Comparison of ENCODE assay signal across 12 cellular contexts in genomic region chr15:71599404-71600225, GRCh38.
DNase-seq lines count a peak whose midpoint lies in the region; ATAC-seq and TF ChIP-seq lines count a peak whose summit lies in the region.
"Had no signal": no experiment of that assay in that cellular context is flagged by ENCODE, and none has a peak within 500 bp of the region (broad histone marks: within the 10 kb centered on the region; RNA-seq: fewer than 3 reads in every experiment).

No MANE protein-coding gene starts in this region.

- intact Hi-C loops in left cardiac atrium (cut with DNase I), result no loop called here
- intact Hi-C loops in ovary (cut with DNase I), result loop anchor here in 1 of 4 donors (10.0 kb wide), 1 partner anchor 65 kb away; no protein-coding TSS in a partner anchor

- no peaks in the 10 kb centered on the region for H3K9me3 ChIP-seq in ovary
- H3K9me3 ChIP-seq: SJSA1 had no signal

- H3K4me1 ChIP-seq in ovary (ENCODE audit: insufficient read depth), result peaks cover 5% of the 10 kb centered on the region

- TF ChIP-seq EP300 in ovary (IDR thresholded peaks at IDR 0.05), result no peak

- WGBS in ovary, 3 donors, result 28 to 45% (median 33%) methylated on average over 9 of the region's 9 CpGs

- no peak overlapping the region for H3K4me3 ChIP-seq in ovary
- H3K4me3 ChIP-seq: SJSA1 had no signal

- no peak for TF ChIP-seq CTCF in ovary (IDR thresholded peaks at IDR 0.05)

- H3K36me3 ChIP-seq in ovary, result no peaks in the 10 kb centered on the region
- H3K36me3 ChIP-seq: SJSA1 had no signal

- DNase-seq in EH (ENCODE audit: low read depth) (peak; percentile 41), SHP77 treated with DMSO at 0.1 percent for 48 hours (lab: John Stamatoyannopoulos, UW) (peak; percentile 19), left cardiac atrium (peak; percentile 41), ovary (peak in 3 of 5 donors; percentile 20 to 49 (median 21)), SK-N-DZ (ENCODE audit: low spot score) (no peak), DMS53 (lab: John Stamatoyannopoulos, UW) (no peak)
- DNase-seq: central memory CD4-positive, alpha-beta T cell; KG1; NCI-H446 had no signal

- H3K27ac ChIP-seq in ovary, result no peak overlapping the region
- H3K27ac ChIP-seq: SJSA1 had no signal

- ATAC-seq in left cardiac atrium (no peak), GM21717 (IDR thresholded peaks at IDR 0.05; ENCODE audit: unreplicated experiment) (no peak), HG02884 (IDR thresholded peaks at IDR 0.05; ENCODE audit: unreplicated experiment) (no peak)

- TF ChIP-seq POLR2A in ovary (IDR thresholded peaks at IDR 0.05), result no peak

- H3K27me3 ChIP-seq in ovary, result no peaks in the 10 kb centered on the region
- H3K27me3 ChIP-seq: SJSA1 had no signal

Comparison
In these comparisons a context has a peak if more than half of its experiments do, and no peak if none do; other contexts are left out.
1. DNase-seq: peak in EH (single experiment), SHP77 treated with DMSO at 0.1 percent for 48 hours (single experiment), left cardiac atrium (single experiment) and ovary (3 of 5); none in SK-N-DZ (single experiment) and DMS53 (single experiment).